ENCODE assay signal across 31 cellular contexts in the genomic region with DNA sequence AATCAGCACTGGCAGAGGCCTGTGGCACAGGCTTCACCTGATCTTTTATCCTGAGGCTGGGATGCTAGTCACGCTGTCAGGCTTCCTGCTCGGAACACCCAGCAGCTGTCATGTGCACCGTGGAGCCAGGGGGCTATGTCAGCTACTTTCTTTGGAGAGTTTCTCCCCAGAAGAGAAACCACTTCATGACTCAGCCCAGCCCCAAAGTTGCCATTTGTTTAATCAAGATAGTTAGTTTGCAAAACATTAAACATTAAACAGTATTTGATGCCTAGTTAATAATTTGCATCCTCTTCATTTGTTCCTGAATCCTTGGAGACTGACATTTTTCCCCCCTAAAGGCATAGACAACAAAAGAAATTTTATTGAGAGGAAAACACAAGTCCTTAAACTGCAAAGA. TPM values are rescaled to one million over a fixed set of nuclear protein-coding genes. Genes with fewer than 3 reads are reported as not detected.
DNase-seq lines count a peak whose midpoint lies in the region; ATAC-seq, FAIRE-seq and TF ChIP-seq lines count a peak whose summit lies in the region.
"Had no signal": no experiment of that assay in that cellular context is flagged by ENCODE, and none has a peak within 500 bp of the region (broad histone marks: within the 10 kb centered on the region; RNA-seq: fewer than 3 reads in every experiment).

A gene (plus strand): TSS at position 331 of the 400 bp plus-strand sequence. CDS start 69 bp downstream, at position 400.

- FAIRE-seq in A549 (lab: Jason Lieb, UNC), result no peak
- FAIRE-seq: astrocyte, endometrium had no signal

- TF ChIP-seq RAD21 in A549 (conservative IDR thresholded peaks at IDR 0.05 in 1 of 2, IDR thresholded peaks at IDR 0.05 in 1 of 2), result no peak

- H3K9me3 Mint-ChIP-seq in nephron, result no peaks in the 10 kb centered on the region
- H3K9me3 Mint-ChIP-seq: activated naive CD8-positive, alpha-beta T cell treated with anti-CD3 and anti-CD28 coated beads, Interleukin-2, amount 10 ng/mL, durations not matched to agents 7 days and 5 days; CD8-positive, alpha-beta memory T cell had no signal

- TF ChIP-seq POLR2A in A549 (IDR thresholded peaks at IDR 0.05; ENCODE audit: low read length) (no peak), esophagus muscularis mucosa (IDR thresholded peaks at IDR 0.05; ENCODE audit: low read depth) (no peak)

- H3K4me1 ChIP-seq in A549 (peaks cover 22% of the 10 kb centered on the region), esophagus muscularis mucosa (peaks cover 6 to 10% (median 9%) of the 10 kb centered on the region in 4 donors)

- H3K36me3 Mint-ChIP-seq in nephron (ENCODE audit: low read depth) (no peaks in the 10 kb centered on the region), T-helper 17 cell (ENCODE audit: low read depth) (no peaks in the 10 kb centered on the region)
- H3K36me3 Mint-ChIP-seq: activated naive CD8-positive, alpha-beta T cell treated with anti-CD3 and anti-CD28 coated beads, Interleukin-2, amount 10 ng/mL, durations not matched to agents 7 days and 5 days; CD8-positive, alpha-beta memory T cell had no signal

- peak within 1 kb of the TSS in 1 of 3 experiments; percentile 43 for H3K4me3 Mint-ChIP-seq in nephron
- no peak within 1 kb of the TSS for H3K4me3 Mint-ChIP-seq in T-helper 17 cell
- H3K4me3 Mint-ChIP-seq: activated naive CD8-positive, alpha-beta T cell treated with anti-CD3 and anti-CD28 coated beads, Interleukin-2, amount 10 ng/mL, durations not matched to agents 7 days and 5 days; CD8-positive, alpha-beta memory T cell had no signal

- H3K27ac ChIP-seq in A549 (peak within 1 kb of the TSS in 1 of 2 experiments; percentile 26; a peak in 2 of 6 replicates), VCaP (peak within 1 kb of the TSS; percentile 79), esophagus muscularis mucosa (replicated peaks in 1 of 4) (no peak within 1 kb of the TSS)
- H3K27ac ChIP-seq: tibial artery had no signal

- DNase-seq in A549 (ENCODE audit: low read depth in 1 of 2, low spot score in 1 of 2), result peak in 1 of 2 experiments; percentile 24
- peak; percentile 54 for DNase-seq in kidney epithelial cell (ENCODE audit: low read depth)
- no peak for DNase-seq in activated gamma-delta T cell treated with Interleukin-2 at 50 U/mL for 16 hours
- DNase-seq in esophagus muscularis mucosa (ENCODE audit: extremely low spot score), result no peak
- no peak for DNase-seq in T-helper 17 cell
- DNase-seq: activated CD4-positive, alpha-beta T cell treated with anti-CD3 and anti-CD28 coated beads for 4 hours; activated CD8-positive, alpha-beta memory T cell treated with anti-CD3 and anti-CD28 coated beads for 24 hours; activated effector memory CD4-positive, alpha-beta T cell treated with anti-CD3 and anti-CD28 coated beads, Interleukin-2, amount 50 U/mL, for 16 hours; activated naive CD8-positive, alpha-beta T cell treated with anti-CD3 and anti-CD28 coated beads, Interleukin-2, amount 10 ng/mL, durations not matched to agents 7 days and 5 days; activated T-cell treated with anti-CD3 and anti-CD28 coated beads, Interleukin-2, amount 50 U/mL, for 1 hour; BE2C; CD8-positive, alpha-beta memory T cell; dermis blood vessel endothelial cell; DND-41; islet precursor cell; Kasumi-1; mesendoderm; NCI-H1694 treated with DMSO at 0.1 percent for 48 hours; NCI-H524 treated with DMSO at 0.1 percent for 48 hours; stimulated activated naive CD8-positive, alpha-beta T cell treated with anti-CD3 and anti-CD28 coated beads, Interleukin-15, Interleukin-2, amounts not matched to agents 100 U/mL and 50 U/mL, for 24 hours; tibial artery had no signal

- H3K27ac Mint-ChIP-seq in nephron (peak within 1 kb of the TSS in 2 of 3 experiments; percentile 30 to 62), T-helper 17 cell (no peak within 1 kb of the TSS)
- H3K27ac Mint-ChIP-seq: activated naive CD8-positive, alpha-beta T cell treated with anti-CD3 and anti-CD28 coated beads, Interleukin-2, amount 10 ng/mL, durations not matched to agents 7 days and 5 days; CD8-positive, alpha-beta memory T cell had no signal

- TF ChIP-seq EP300 in A549 (IDR thresholded peaks at IDR 0.05) (no peak), esophagus muscularis mucosa (IDR thresholded peaks at IDR 0.05) (no peak)

- H3K36me3 ChIP-seq in kidney epithelial cell (ENCODE audit: control insufficient read depth, insufficient read depth, low read length) (no peaks in the 10 kb centered on the region), esophagus muscularis mucosa (no peaks in the 10 kb centered on the region)
- H3K36me3 ChIP-seq: BE2C, tibial artery had no signal

- 10% methylated on average over 3 of the region's 3 CpGs for WGBS in A549 (ENCODE audit: missing lambda C conversion rate)
- WGBS in esophagus muscularis mucosa, result 54% methylated on average over 3 of the region's 3 CpGs

- intact Hi-C loops in esophagus muscularis mucosa (cut with DNase I), result no loop called here

- CTCF ChIA-PET in A549 (lab: Yijun Ruan, JAX), result interaction anchor here (3.1 kb wide), 1 partner anchor 11 kb away, joined by 25 read pairs; no protein-coding TSS in a partner anchor

- H3K4me1 Mint-ChIP-seq in nephron (peaks cover 55% of the 10 kb centered on the region), T-helper 17 cell (no peaks in the 10 kb centered on the region)

- H3K27me3 ChIP-seq in kidney epithelial cell (ENCODE audit: control insufficient read depth, insufficient read depth, low read length), result no peaks in the 10 kb centered on the region
- H3K27me3 ChIP-seq in esophagus muscularis mucosa, result peaks cover 0 to 42% (median 2%) of the 10 kb centered on the region in 4 donors
- H3K27me3 ChIP-seq: BE2C had no signal

- no peak for TF ChIP-seq CTCF in A549 (IDR thresholded peaks at IDR 0.05)
- TF ChIP-seq CTCF in VCaP (conservative IDR thresholded peaks at IDR 0.05), result no peak
- no peak for TF ChIP-seq CTCF in kidney epithelial cell (IDR thresholded peaks at IDR 0.05; ENCODE audit: insufficient read depth, low read length, poor library complexity, severe bottlenecking)
- no peak for TF ChIP-seq CTCF in nephron (IDR thresholded peaks at IDR 0.05; ENCODE audit: unreplicated experiment in 3 of 3)
- TF ChIP-seq CTCF in esophagus muscularis mucosa (IDR thresholded peaks at IDR 0.05), result no peak

- POLR2A ChIA-PET in A549 (lab: Yijun Ruan, JAX), result no interaction called here

- peak; percentile 32 to 39; a peak in 1 of 6 replicates for ATAC-seq in A549
- ATAC-seq in T-helper 17 cell, result no peak
- no peak for ATAC-seq in HG02840 (IDR thresholded peaks at IDR 0.05; ENCODE audit: low FRiP score, unreplicated experiment)
- ATAC-seq: SK-N-SH treated with all-trans-retinoic acid at 6 μM for 48 hours; stimulated activated naive CD8-positive, alpha-beta T cell treated with anti-CD3 and anti-CD28 coated beads, Interleukin-15, Interleukin-2, amounts not matched to agents 100 U/mL and 50 U/mL, for 24 hours had no signal

- peak within 1 kb of the TSS; percentile 52 for H3K4me2 ChIP-seq in A549

- H3K9me3 ChIP-seq in A549 (no peaks in the 10 kb centered on the region), esophagus muscularis mucosa (no peaks in the 10 kb centered on the region), T-helper 17 cell (ENCODE audit: control insufficient read depth, low read length, poor library complexity, severe bottlenecking) (no peaks in the 10 kb centered on the region)
- H3K9me3 ChIP-seq: BE2C, tibial artery had no signal

- H3K4me3 ChIP-seq in A549, result no peak within 1 kb of the TSS
- no peak within 1 kb of the TSS for H3K4me3 ChIP-seq in kidney epithelial cell (ENCODE audit: low read depth, low read length)
- H3K4me3 ChIP-seq in esophagus muscularis mucosa, result no peak within 1 kb of the TSS
- H3K4me3 ChIP-seq: tibial artery had no signal

- peaks cover 13% of the 10 kb centered on the region for H3K27me3 Mint-ChIP-seq in nephron (ENCODE audit: low read depth)
- peaks cover 49% of the 10 kb centered on the region for H3K27me3 Mint-ChIP-seq in T-helper 17 cell

TF ChIP-seq in A549, 52 proteins besides CTCF, POLR2A, EP300 and RAD21 (continues in another document):
- TF ChIP-seq, protein P1, sequence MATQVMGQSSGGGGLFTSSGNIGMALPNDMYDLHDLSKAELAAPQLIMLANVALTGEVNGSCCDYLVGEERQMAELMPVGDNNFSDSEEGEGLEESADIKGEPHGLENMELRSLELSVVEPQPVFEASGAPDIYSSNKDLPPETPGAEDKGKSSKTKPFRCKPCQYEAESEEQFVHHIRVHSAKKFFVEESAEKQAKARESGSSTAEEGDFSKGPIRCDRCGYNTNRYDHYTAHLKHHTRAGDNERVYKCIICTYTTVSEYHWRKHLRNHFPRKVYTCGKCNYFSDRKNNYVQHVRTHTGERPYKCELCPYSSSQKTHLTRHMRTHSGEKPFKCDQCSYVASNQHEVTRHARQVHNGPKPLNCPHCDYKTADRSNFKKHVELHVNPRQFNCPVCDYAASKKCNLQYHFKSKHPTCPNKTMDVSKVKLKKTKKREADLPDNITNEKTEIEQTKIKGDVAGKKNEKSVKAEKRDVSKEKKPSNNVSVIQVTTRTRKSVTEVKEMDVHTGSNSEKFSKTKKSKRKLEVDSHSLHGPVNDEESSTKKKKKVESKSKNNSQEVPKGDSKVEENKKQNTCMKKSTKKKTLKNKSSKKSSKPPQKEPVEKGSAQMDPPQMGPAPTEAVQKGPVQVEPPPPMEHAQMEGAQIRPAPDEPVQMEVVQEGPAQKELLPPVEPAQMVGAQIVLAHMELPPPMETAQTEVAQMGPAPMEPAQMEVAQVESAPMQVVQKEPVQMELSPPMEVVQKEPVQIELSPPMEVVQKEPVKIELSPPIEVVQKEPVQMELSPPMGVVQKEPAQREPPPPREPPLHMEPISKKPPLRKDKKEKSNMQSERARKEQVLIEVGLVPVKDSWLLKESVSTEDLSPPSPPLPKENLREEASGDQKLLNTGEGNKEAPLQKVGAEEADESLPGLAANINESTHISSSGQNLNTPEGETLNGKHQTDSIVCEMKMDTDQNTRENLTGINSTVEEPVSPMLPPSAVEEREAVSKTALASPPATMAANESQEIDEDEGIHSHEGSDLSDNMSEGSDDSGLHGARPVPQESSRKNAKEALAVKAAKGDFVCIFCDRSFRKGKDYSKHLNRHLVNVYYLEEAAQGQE (IDR thresholded peaks at IDR 0.05), result no peak
- TF ChIP-seq ZSCAN20 (CRISPR knock-in tag; IDR thresholded peaks at IDR 0.05) (no peak), MAZ (IDR thresholded peaks at IDR 0.05; ENCODE audit: borderline replicate concordance, low read depth, low read length) (no peak), CEBPB (IDR thresholded peaks at IDR 0.05) (no peak)

RNA-seq across cellular contexts. Expression of the gene that starts here (rescaled TPM):
- 0.97 and 1.1 TPM in 2 replicates for polyA plus RNA-seq in A549 (2011; rRNA removed)
- 0.07 and 0.10 TPM in 2 replicates for polyA plus RNA-seq in A549 (2012; cell fraction: cytosol; rRNA removed)
- 0.04 and 0.07 TPM in 2 replicates for polyA plus RNA-seq in A549 (2012; cell fraction: nucleus; rRNA removed)
- polyA plus RNA-seq in A549 (2017; fragmentation: RNase III; extraction: RNeasy Plus Mini Kit Qiagen cat#74134 plus additional on column Dnase treatment), result 0.10 to 0.17 TPM (median 0.13 TPM) in 3 replicates
- 0.87 and 0.97 TPM in 2 replicates for polyA minus RNA-seq in A549 (2011; rRNA and poly(A)+ RNA removed)
- total RNA-seq in kidney epithelial cell, result 0.07 and 0.08 TPM in 2 replicates
- total RNA-seq in esophagus muscularis mucosa, result not detected
- not detected for total RNA-seq in T-helper 17 cell
- total RNA-seq: A673; activated naive CD8-positive, alpha-beta T cell treated with anti-CD3 and anti-CD28 coated beads, Interleukin-2, amount 10 ng/mL, durations not matched to agents 7 days and 5 days; astrocyte; CD8-positive, alpha-beta memory T cell; myocyte; pulmonary artery endothelial cell; T-helper 2 cell treated with Interferon-gamma antibody and Interleukin-4, amounts not matched to agents 100 ng/mL and 5 ng/mL, for 36 hours had no signal
- polyA plus RNA-seq: CD8-positive, alpha-beta memory T cell had no signal

Comparison
In these comparisons a context has a peak if more than half of its experiments do, and no peak if none do; other contexts are left out.
1. Peak in DNase-seq in kidney epithelial cell; RNA of the gene not detected or under 1 TPM.
2. ATAC-seq: peak in A549 (2 of 2); none in T-helper 17 cell (single experiment) and HG02840 (single experiment).